Comparison of ENCODE assay signal across 1 cellular context in genomic region chr19:4181053-4181508, GRCh38.
TF ChIP-seq lines count a peak whose summit lies in the region.

No MANE protein-coding gene starts in this region.

TF ChIP-seq in GM12878, 131 proteins besides CTCF, POLR2A, EP300 and RAD21:
- TF ChIP-seq RUNX3 (IDR thresholded peaks at IDR 0.05; ENCODE audit: low read length) (no peak), PAX5 (IDR thresholded peaks at IDR 0.05; ENCODE audit: borderline replicate concordance, low read depth, low read length) (no peak), SMAD5 (IDR thresholded peaks at IDR 0.05; ENCODE audit: low read depth) (no peak), PKNOX1 (IDR thresholded peaks at IDR 0.05) (peak; percentile 50), LARP7 (IDR thresholded peaks at IDR 0.05) (no peak), HDGF (IDR thresholded peaks at IDR 0.05) (peak; percentile 60; the same call in 1 of the 2 replicates), MTA3 (IDR thresholded peaks at IDR 0.05; ENCODE audit: borderline replicate concordance, low read length) (no peak), CEBPZ (IDR thresholded peaks at IDR 0.05; ENCODE audit: low read depth, low read length) (no peak), JUNB (IDR thresholded peaks at IDR 0.05) (no peak)
